9 cellular contexts compared by ENCODE assay signal in the genomic region with DNA sequence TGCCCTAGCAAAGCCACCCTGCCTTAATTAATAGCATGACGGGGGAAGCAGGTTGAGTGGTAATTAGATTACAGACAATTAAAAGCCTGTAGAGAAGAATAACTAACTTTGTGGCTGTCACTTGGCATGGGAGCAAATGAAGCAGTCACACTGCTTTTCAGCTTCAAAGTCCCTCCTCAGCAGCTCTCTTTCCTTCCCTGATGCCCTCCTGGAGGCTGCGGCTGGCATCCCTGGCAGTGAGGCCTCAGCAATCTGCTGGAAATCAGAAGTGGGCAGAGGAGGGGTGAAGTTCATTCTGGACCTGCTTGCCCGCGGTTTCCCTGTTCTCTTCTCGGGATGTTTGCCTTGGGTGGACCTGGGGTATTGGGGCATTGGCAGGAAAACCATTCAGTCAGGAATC. TPM values are rescaled to one million over a fixed set of nuclear protein-coding genes. Genes with fewer than 3 reads are reported as not detected.
"Had no signal": no experiment of that assay in that cellular context is flagged by ENCODE, and none has a peak within 500 bp of the region (broad histone marks: within the 10 kb centered on the region; RNA-seq: fewer than 3 reads in every experiment).

No MANE protein-coding gene starts in this region.

- H3K9me3 ChIP-seq: HAP-1 had no signal

- H3K4me1 ChIP-seq: HAP-1 had no signal

- H3K36me3 ChIP-seq: HAP-1 had no signal

- H3K27ac ChIP-seq: GM23248 had no signal

- H3K9ac ChIP-seq: GM23248 had no signal

- DNase-seq: GM23248, GOT3, H7, HFFc6, IMR-90 had no signal

- H3K4me3 ChIP-seq: GM23248, HAP-1, K562 had no signal

- H2AFZ ChIP-seq: GM23248 had no signal

RNA-seq across cellular contexts. Expression of a gene that starts 3.4 kb away (rescaled TPM):
- total RNA-seq: GM23248, H4, HFFc6, HT-29, IMR-90, K562 had no signal
- polyA plus RNA-seq: GM23248, IMR-90, K562 had no signal

RNA-seq across cellular contexts. Expression of a gene that starts 21.8 kb away (rescaled TPM):
- total RNA-seq: H4, IMR-90 had no signal
- polyA plus RNA-seq: K562 had no signal
